8 cellular contexts compared by ENCODE assay signal in the genomic region with DNA sequence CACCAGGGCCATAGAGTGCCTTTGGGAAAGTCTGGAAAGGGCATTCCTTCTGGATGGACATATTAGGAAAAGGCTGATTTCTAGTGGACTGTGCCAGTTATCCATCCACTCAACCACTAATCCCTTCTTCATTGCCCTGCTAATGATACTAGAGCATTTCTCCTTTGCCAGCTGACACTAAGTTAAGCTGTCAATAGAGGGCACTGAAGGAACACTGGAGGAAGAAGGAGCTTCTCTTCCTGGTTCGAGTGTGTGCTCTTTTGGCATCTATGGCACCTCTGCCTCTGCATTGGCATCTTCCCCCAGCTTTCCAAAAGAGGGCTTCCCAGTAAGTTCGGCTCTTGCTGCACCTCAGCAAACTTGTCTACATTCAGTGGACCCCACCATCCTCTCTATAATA.
DNase-seq lines count a peak whose midpoint lies in the region; ATAC-seq, FAIRE-seq and TF ChIP-seq lines count a peak whose summit lies in the region.

No MANE protein-coding gene starts in this region.

- no peak overlapping the region for H3K27ac Mint-ChIP-seq in CD4-positive, alpha-beta memory T cell

- peaks cover 3% of the 10 kb centered on the region in 2 donors for H3K27me3 Mint-ChIP-seq in CD4-positive, alpha-beta memory T cell

- TF ChIP-seq EP300 in neural cell (conservative IDR thresholded peaks at IDR 0.05; ENCODE audit: poor library complexity, severe bottlenecking) (no peak), gastroesophageal sphincter (IDR thresholded peaks at IDR 0.05) (no peak)

- H2AFZ ChIP-seq in neural cell (ENCODE audit: low read depth, low read length): no peak overlapping the region

- H3K27ac ChIP-seq in neural cell (ENCODE audit: low read length) (no peak overlapping the region), gastroesophageal sphincter (no peak overlapping the region)
- H3K27ac ChIP-seq in CD4-positive, alpha-beta memory T cell (ENCODE audit: low read depth, low read length): no peak overlapping the region

- ATAC-seq in HG02938 (IDR thresholded peaks at IDR 0.05; ENCODE audit: unreplicated experiment) (peak; percentile 75), gastroesophageal sphincter (no peak)

- WGBS in gastroesophageal sphincter (ENCODE audit: low coverage in 1 of 2), 2 donors: 71% methylated on average over 1 of the region's 2 CpGs; no CpG with 5 or more reads in 1 of the 2 donors

- no peaks in the 10 kb centered on the region for H3K4me1 ChIP-seq in CD4-positive, alpha-beta memory T cell (ENCODE audit: insufficient read depth, low read length)
- H3K4me1 ChIP-seq in gastroesophageal sphincter: no peaks in the 10 kb centered on the region

- H3K9me3 ChIP-seq in neural cell (ENCODE audit: low read length) (no peaks in the 10 kb centered on the region), gastroesophageal sphincter (no peaks in the 10 kb centered on the region)
- no peaks in the 10 kb centered on the region for H3K9me3 ChIP-seq in CD4-positive, alpha-beta memory T cell (ENCODE audit: control insufficient read depth in 1 of 2, low read length in 2 of 2)

- no peak overlapping the region for H3K9ac ChIP-seq in neural cell (ENCODE audit: low read length)

- H3K4me3 Mint-ChIP-seq in CD4-positive, alpha-beta memory T cell: no peak overlapping the region

- POLR2A ChIA-PET in CD4-positive, alpha-beta memory T cell (lab: Charles Lee; ENCODE audit: partially characterized antibody): no interaction called here

- H3K79me2 ChIP-seq in neural cell (replicated peaks; ENCODE audit: insufficient read depth, low read length): no peaks in the 10 kb centered on the region

- no peaks in the 10 kb centered on the region for H3K9me2 ChIP-seq in neural cell (ENCODE audit: insufficient read depth, low read length)

- intact Hi-C loops in CD4-positive, alpha-beta memory T cell (cut with micrococcal nuclease): no loop called here

- peak; percentile 62 for TF ChIP-seq RAD21 in neural cell (conservative IDR thresholded peaks at IDR 0.05)

- no peak for TF ChIP-seq POLR2A in gastroesophageal sphincter (IDR thresholded peaks at IDR 0.05)

- H3K36me3 Mint-ChIP-seq in CD4-positive, alpha-beta memory T cell: no peaks in the 10 kb centered on the region

- H3K36me3 ChIP-seq in neural cell (ENCODE audit: insufficient read depth, low read length) (no peaks in the 10 kb centered on the region), gastroesophageal sphincter (no peaks in the 10 kb centered on the region)
- H3K36me3 ChIP-seq in CD4-positive, alpha-beta memory T cell (ENCODE audit: insufficient read depth, low read length): no peaks in the 10 kb centered on the region

- H3K27me3 ChIP-seq in neural cell (ENCODE audit: insufficient read depth, low read depth, low read length) (no peaks in the 10 kb centered on the region), gastroesophageal sphincter (no peaks in the 10 kb centered on the region)
- no peaks in the 10 kb centered on the region for H3K27me3 ChIP-seq in CD4-positive, alpha-beta memory T cell (ENCODE audit: insufficient read depth, low read length)

- H3K9me3 Mint-ChIP-seq in CD4-positive, alpha-beta memory T cell: peaks cover 0 to 5% (median 0%) of the 10 kb centered on the region in 8 donors

- no peak overlapping the region for H3K4me2 ChIP-seq in neural cell (ENCODE audit: low read length)

- DNase-seq in AG08395 (ENCODE audit: low spot score): peak; percentile 23
- peak; percentile 2 for DNase-seq in GM18507 (ENCODE audit: extremely low spot score, insufficient read length, low read depth)
- peak; percentile 44 for DNase-seq in NCI-H2029 (lab: John Stamatoyannopoulos, UW)
- DNase-seq in astrocyte of the spinal cord (ENCODE audit: low read depth, low spot score): peak; percentile 11
- no peak for DNase-seq in CD4-positive, alpha-beta memory T cell

- H3K4me1 Mint-ChIP-seq in CD4-positive, alpha-beta memory T cell: no peaks in the 10 kb centered on the region

- H3K4me3 ChIP-seq in astrocyte of the spinal cord (ENCODE audit: low read depth, low read length): no peak overlapping the region
- no peak overlapping the region for H3K4me3 ChIP-seq in neural cell (ENCODE audit: low read length)
- H3K4me3 ChIP-seq in CD4-positive, alpha-beta memory T cell (ENCODE audit: low read length in 2 of 2): no peak overlapping the region
- H3K4me3 ChIP-seq in gastroesophageal sphincter: no peak overlapping the region

- in situ Hi-C loops in astrocyte of the spinal cord (cut with HindIII; ENCODE audit: low sequenced_read_pairs): no loop called here

- peak; percentile 47 for FAIRE-seq in GM18507 (lab: Jason Lieb, UNC)

- CTCF ChIA-PET in CD4-positive, alpha-beta memory T cell (lab: Charles Lee; ENCODE audit: partially characterized antibody): no interaction called here

- no peaks in the 10 kb centered on the region for H4K20me1 ChIP-seq in neural cell (ENCODE audit: insufficient read depth)

- TF ChIP-seq CTCF in astrocyte of the spinal cord (IDR thresholded peaks at IDR 0.05; ENCODE audit: low read depth, low read length): peak; percentile 37
- TF ChIP-seq CTCF in neural cell (IDR thresholded peaks at IDR 0.05; ENCODE audit: poor library complexity, severe bottlenecking): peak; percentile 52
- TF ChIP-seq CTCF in gastroesophageal sphincter (IDR thresholded peaks at IDR 0.05): no peak

- no peaks in the 10 kb centered on the region for H3F3A ChIP-seq in neural cell (ENCODE audit: insufficient read depth, low read length, poor library complexity, severe bottlenecking)

TF ChIP-seq in neural cell, 6 proteins besides CTCF, POLR2A, EP300 and RAD21:
- TF ChIP-seq TAF1 (IDR thresholded peaks at IDR 0.05; ENCODE audit: low read depth) (no peak), MXI1 (conservative IDR thresholded peaks at IDR 0.05; ENCODE audit: poor library complexity, severe bottlenecking) (no peak), SMC3 (conservative IDR thresholded peaks at IDR 0.05; ENCODE audit: poor library complexity) (peak; percentile 34), EZH2 (IDR thresholded peaks at IDR 0.05; ENCODE audit: borderline replicate concordance, insufficient read depth, low read length, poor library complexity, severe bottlenecking) (no peak), POLR2AphosphoS5 (IDR thresholded peaks at IDR 0.05) (no peak)
- TF ChIP-seq, protein P1, sequence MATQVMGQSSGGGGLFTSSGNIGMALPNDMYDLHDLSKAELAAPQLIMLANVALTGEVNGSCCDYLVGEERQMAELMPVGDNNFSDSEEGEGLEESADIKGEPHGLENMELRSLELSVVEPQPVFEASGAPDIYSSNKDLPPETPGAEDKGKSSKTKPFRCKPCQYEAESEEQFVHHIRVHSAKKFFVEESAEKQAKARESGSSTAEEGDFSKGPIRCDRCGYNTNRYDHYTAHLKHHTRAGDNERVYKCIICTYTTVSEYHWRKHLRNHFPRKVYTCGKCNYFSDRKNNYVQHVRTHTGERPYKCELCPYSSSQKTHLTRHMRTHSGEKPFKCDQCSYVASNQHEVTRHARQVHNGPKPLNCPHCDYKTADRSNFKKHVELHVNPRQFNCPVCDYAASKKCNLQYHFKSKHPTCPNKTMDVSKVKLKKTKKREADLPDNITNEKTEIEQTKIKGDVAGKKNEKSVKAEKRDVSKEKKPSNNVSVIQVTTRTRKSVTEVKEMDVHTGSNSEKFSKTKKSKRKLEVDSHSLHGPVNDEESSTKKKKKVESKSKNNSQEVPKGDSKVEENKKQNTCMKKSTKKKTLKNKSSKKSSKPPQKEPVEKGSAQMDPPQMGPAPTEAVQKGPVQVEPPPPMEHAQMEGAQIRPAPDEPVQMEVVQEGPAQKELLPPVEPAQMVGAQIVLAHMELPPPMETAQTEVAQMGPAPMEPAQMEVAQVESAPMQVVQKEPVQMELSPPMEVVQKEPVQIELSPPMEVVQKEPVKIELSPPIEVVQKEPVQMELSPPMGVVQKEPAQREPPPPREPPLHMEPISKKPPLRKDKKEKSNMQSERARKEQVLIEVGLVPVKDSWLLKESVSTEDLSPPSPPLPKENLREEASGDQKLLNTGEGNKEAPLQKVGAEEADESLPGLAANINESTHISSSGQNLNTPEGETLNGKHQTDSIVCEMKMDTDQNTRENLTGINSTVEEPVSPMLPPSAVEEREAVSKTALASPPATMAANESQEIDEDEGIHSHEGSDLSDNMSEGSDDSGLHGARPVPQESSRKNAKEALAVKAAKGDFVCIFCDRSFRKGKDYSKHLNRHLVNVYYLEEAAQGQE (IDR thresholded peaks at IDR 0.05; ENCODE audit: borderline replicate concordance): no peak
TF ChIP-seq in neural cell: peak in this region for 1.

Comparison
In these comparisons a context has a peak if more than half of its experiments do, and no peak if none do; other contexts are left out.
1. DNase-seq: peak in AG08395 (single experiment), GM18507 (single experiment), NCI-H2029 (single experiment) and astrocyte of the spinal cord (single experiment); none in CD4-positive, alpha-beta memory T cell (0 of 5).
2. CTCF ChIP-seq: peak in astrocyte of the spinal cord (single experiment) and neural cell (single experiment); none in gastroesophageal sphincter (0 of 4).